In genomic region chr21:31611445-31611844, GRCh38 we compare ENCODE assay signal across 34 cellular contexts.
"Had no signal": no experiment of that assay in that cellular context is flagged by ENCODE, and none has a peak within 500 bp of the region (broad histone marks: within the 10 kb centered on the region; RNA-seq: fewer than 3 reads in every experiment).

No MANE protein-coding gene starts in this region.

- H3K36me3 ChIP-seq: ascending aorta had no signal

- H3K27me3 Mint-ChIP-seq: brain had no signal

- H3K27ac ChIP-seq: ascending aorta, VCaP had no signal

- DNase-seq: activated B cell treated with CpG ODN at 0.5 μM for 24 hours; activated CD4-positive, alpha-beta memory T cell treated with anti-CD3 and anti-CD28 coated beads for 36 hours; activated CD4-positive, alpha-beta T cell treated with anti-CD3 and anti-CD28 coated beads for 4 hours; activated CD4-positive, alpha-beta T cell treated with anti-CD3 and anti-CD28 coated beads, Interleukin-2, amount 10 ng/mL, durations not matched to agents 24 days and 14 days; activated CD4-positive, alpha-beta T cell treated with anti-CD3 and anti-CD28 coated beads, Interleukin-2, amount 50 U/mL, for 1 hour; activated CD4-positive, alpha-beta T cell treated with anti-CD3 and anti-CD28 coated beads, Interleukin-2, amount 50 U/mL, for 4 hours; activated CD4-positive, CD25-positive, alpha-beta regulatory T cell treated with anti-CD3 and anti-CD28 coated beads, Interleukin-2, amount 50 U/mL, for 72 hours; activated CD8-positive, alpha-beta memory T cell treated with anti-CD3 and anti-CD28 coated beads, Interleukin-2, amount 50 U/mL, for 4 hours; activated CD8-positive, alpha-beta T cell treated with anti-CD3 and anti-CD28 coated beads for 36 hours; activated effector memory CD4-positive, alpha-beta T cell treated with anti-CD3 and anti-CD28 coated beads, Interleukin-2, amount 50 U/mL, for 16 hours; activated gamma-delta T cell treated with Interleukin-2 at 50 U/mL for 16 hours; activated naive CD4-positive, alpha-beta T cell; activated naive CD4-positive, alpha-beta T cell treated with anti-CD3 and anti-CD28 coated beads for 36 hours; activated naive CD4-positive, alpha-beta T cell treated with anti-CD3 and anti-CD28 coated beads, Interleukin-2, amount 50 U/mL, for 16 hours; activated naive CD8-positive, alpha-beta T cell treated with anti-CD3 and anti-CD28 coated beads, Interleukin-2, amount 10 ng/mL, durations not matched to agents 7 days and 5 days; activated naive CD8-positive, alpha-beta T cell treated with anti-CD3 and anti-CD28 coated beads, Interleukin-2, amount 50 U/mL, for 24 hours; activated T-cell treated with anti-CD3 and anti-CD28 coated beads for 4 hours; activated T-cell treated with anti-CD3 and anti-CD28 coated beads, Interleukin-2, amount 50 U/mL, for 1 hour; activated T-cell treated with anti-CD3 and anti-CD28 coated beads, Interleukin-2, amount 50 U/mL, for 4 hours; activated T-cell treated with anti-CD3 and anti-CD28 coated beads, Interleukin-2, amount 50 U/mL, for 72 hours; amygdala; anterior cingulate cortex; central memory CD4-positive, alpha-beta T cell; T-helper 1 cell; T-helper 2 cell; T-helper 9 cell had no signal

- H3K27ac Mint-ChIP-seq: activated B cell treated with CpG ODN at 0.5 μM for 24 hours; activated CD4-positive, alpha-beta memory T cell treated with anti-CD3 and anti-CD28 coated beads for 36 hours; activated CD4-positive, alpha-beta T cell treated with anti-CD3 and anti-CD28 coated beads, Interleukin-2, amount 10 ng/mL, durations not matched to agents 24 days and 14 days; activated CD8-positive, alpha-beta T cell treated with anti-CD3 and anti-CD28 coated beads for 36 hours; activated naive CD4-positive, alpha-beta T cell treated with anti-CD3 and anti-CD28 coated beads for 36 hours; activated naive CD8-positive, alpha-beta T cell; activated naive CD8-positive, alpha-beta T cell treated with anti-CD3 and anti-CD28 coated beads, Interleukin-2, amount 10 ng/mL, durations not matched to agents 7 days and 5 days; activated naive CD8-positive, alpha-beta T cell treated with anti-CD3 and anti-CD28 coated beads, Interleukin-2, amount 50 U/mL, for 24 hours; activated T-cell treated with anti-CD3 and anti-CD28 coated beads, Interleukin-2, amount 50 U/mL, for 72 hours; activated T-helper 1 cell treated with anti-CD3 and anti-CD28 coated beads, Interleukin-12 subunit alpha, Interleukin-12 subunit beta, Interleukin-2, Interleukin-4 antibody, amounts not matched to agents 30 ng/mL and 10 ng/mL and 1 ng/mL, durations not matched to agents 14 hours and 24 hours and 36 hours; activated T-helper 17 cell treated with anti-CD3 and anti-CD28 coated beads, Interleukin-2, amount 50 U/mL, for 72 hours; brain; T-helper 1 cell treated with Interleukin-12 subunit alpha and Interleukin-12 subunit beta and Interleukin-4 antibody, amounts not matched to agents 30 μg/mL and 1 μg/mL, for 36 hours; T-helper 2 cell treated with Interferon-gamma antibody and Interleukin-4, amounts not matched to agents 5 μg/mL and 100 μg/mL, for 36 hours had no signal

- H3K4me1 Mint-ChIP-seq: activated B cell treated with CpG ODN at 0.5 μM for 24 hours; activated CD4-positive, alpha-beta T cell treated with anti-CD3 and anti-CD28 coated beads, Interleukin-2, amount 10 ng/mL, durations not matched to agents 24 days and 14 days; activated T-helper 17 cell treated with anti-CD3 and anti-CD28 coated beads, Interleukin-2, amount 50 U/mL, for 72 hours had no signal

- H3K27me3 ChIP-seq: ascending aorta had no signal

- H3K9me3 ChIP-seq: ascending aorta had no signal

- H3K4me3 ChIP-seq: ascending aorta had no signal

- H3K4me3 Mint-ChIP-seq: activated B cell treated with CpG ODN at 0.5 μM for 24 hours; activated CD4-positive, alpha-beta memory T cell treated with anti-CD3 and anti-CD28 coated beads for 36 hours; activated CD4-positive, alpha-beta T cell treated with anti-CD3 and anti-CD28 coated beads, Interleukin-2, amount 10 ng/mL, durations not matched to agents 24 days and 14 days; activated CD8-positive, alpha-beta T cell treated with anti-CD3 and anti-CD28 coated beads for 36 hours; activated naive CD4-positive, alpha-beta T cell treated with anti-CD3 and anti-CD28 coated beads for 36 hours; activated naive CD8-positive, alpha-beta T cell; activated naive CD8-positive, alpha-beta T cell treated with anti-CD3 and anti-CD28 coated beads, Interleukin-2, amount 10 ng/mL, durations not matched to agents 7 days and 5 days; activated naive CD8-positive, alpha-beta T cell treated with anti-CD3 and anti-CD28 coated beads, Interleukin-2, amount 50 U/mL, for 24 hours; activated T-cell treated with anti-CD3 and anti-CD28 coated beads, Interleukin-2, amount 50 U/mL, for 4 hours; activated T-cell treated with anti-CD3 and anti-CD28 coated beads, Interleukin-2, amount 50 U/mL, for 72 hours; activated T-helper 1 cell treated with anti-CD3 and anti-CD28 coated beads, Interleukin-12 subunit alpha, Interleukin-12 subunit beta, Interleukin-2, Interleukin-4 antibody, amounts not matched to agents 30 ng/mL and 10 ng/mL and 1 ng/mL, durations not matched to agents 14 hours and 24 hours and 36 hours; activated T-helper 17 cell treated with anti-CD3 and anti-CD28 coated beads, Interleukin-2, amount 50 U/mL, for 72 hours; brain; T-helper 1 cell treated with Interleukin-12 subunit alpha and Interleukin-12 subunit beta and Interleukin-4 antibody, amounts not matched to agents 30 μg/mL and 1 μg/mL, for 36 hours; T-helper 2 cell treated with Interferon-gamma antibody and Interleukin-4, amounts not matched to agents 5 μg/mL and 100 μg/mL, for 36 hours had no signal

- H3K9me3 Mint-ChIP-seq: activated naive CD8-positive, alpha-beta T cell treated with anti-CD3 and anti-CD28 coated beads, Interleukin-2, amount 50 U/mL, for 24 hours; activated T-helper 17 cell treated with anti-CD3 and anti-CD28 coated beads, Interleukin-2, amount 50 U/mL, for 72 hours had no signal

- H3K36me3 Mint-ChIP-seq: activated CD4-positive, alpha-beta memory T cell treated with anti-CD3 and anti-CD28 coated beads for 36 hours; brain had no signal

- H3K4me1 ChIP-seq: ascending aorta had no signal
